10 cellular contexts compared by ENCODE assay signal in genomic region chr7:43838201-43838659, GRCh38. TPM values are rescaled to one million over a fixed set of nuclear protein-coding genes. Genes with fewer than 3 reads are reported as not detected.
DNase-seq lines count a peak whose midpoint lies in the region; ATAC-seq, FAIRE-seq and TF ChIP-seq lines count a peak whose summit lies in the region.
"Had no signal": no experiment of that assay in that cellular context is flagged by ENCODE, and none has a peak within 500 bp of the region (broad histone marks: within the 10 kb centered on the region; RNA-seq: fewer than 3 reads in every experiment).

No MANE protein-coding gene starts in this region.

- H3K27me3 ChIP-seq in GM12878 (replicated peaks in 1 of 2; ENCODE audit: control insufficient read depth in 2 of 2, insufficient read depth in 2 of 2, low read length in 1 of 2) (no peaks in the 10 kb centered on the region), mucosa of stomach (ENCODE audit: control insufficient read depth, insufficient read depth, low read length) (no peaks in the 10 kb centered on the region), uterus (no peaks in the 10 kb centered on the region)

- in situ Hi-C loops in GM12878 (cut with MboI), result loop anchor here (5.0 to 25.0 kb wide), 5 partner anchors 116 to 1901 kb away; partner anchors contain the start of genes MRPL32, PSMA2 and STK17A

- peaks cover 8% of the 10 kb centered on the region; the same call in 2 of the 3 replicates for H3K9me3 ChIP-seq in GM12878 (replicated peaks; ENCODE audit: control insufficient read depth, insufficient read depth, low read length)
- H3K9me3 ChIP-seq in mucosa of stomach (ENCODE audit: control insufficient read depth, low read length), result no peaks in the 10 kb centered on the region
- no peaks in the 10 kb centered on the region for H3K9me3 ChIP-seq in uterus

- H3K27ac Mint-ChIP-seq in activated T-cell treated with anti-CD3 and anti-CD28 coated beads, Interleukin-2, amount 50 U/mL, for 72 hours, result no peak overlapping the region

- H3K9me3 Mint-ChIP-seq in activated T-cell treated with anti-CD3 and anti-CD28 coated beads, Interleukin-2, amount 50 U/mL, for 72 hours, result peaks cover 0 to 1% of the 10 kb centered on the region in 2 donors

- DNase-seq in activated T-cell treated with anti-CD3 and anti-CD28 coated beads, Interleukin-2, amount 50 U/mL, for 72 hours, result no peak
- no peak for DNase-seq in activated T-cell treated with anti-CD3 and anti-CD28 coated beads, Interleukin-2, amount 50 U/mL, for 1 hour
- no peak for DNase-seq in GM12878 (ENCODE audit: low read depth, low spot score)
- no peak for DNase-seq in uterus

- H3K27ac ChIP-seq in GM12878 (ENCODE audit: control insufficient read depth, insufficient read depth), result no peak overlapping the region
- H3K27ac ChIP-seq in uterus, result peak overlapping the region; percentile 50 to 72
- H3K27ac ChIP-seq: HL-60, VCaP had no signal

- H3K36me3 ChIP-seq in GM12878 (ENCODE audit: control insufficient read depth in 2 of 2, insufficient read depth in 2 of 2, low read length in 1 of 2) (no peaks in the 10 kb centered on the region), mucosa of stomach (ENCODE audit: control insufficient read depth, insufficient read depth, low read length) (no peaks in the 10 kb centered on the region), uterus (no peaks in the 10 kb centered on the region)

- H3K4me3 Mint-ChIP-seq in activated T-cell treated with anti-CD3 and anti-CD28 coated beads, Interleukin-2, amount 50 U/mL, for 72 hours, result peak overlapping the region; percentile 61 to 72

- H3K27me3 Mint-ChIP-seq in activated T-cell treated with anti-CD3 and anti-CD28 coated beads, Interleukin-2, amount 50 U/mL, for 72 hours (ENCODE audit: low read depth), result no peaks in the 10 kb centered on the region

- TF ChIP-seq CTCF in GM12878 (IDR thresholded peaks at IDR 0.05 in 2 of 3, conservative IDR thresholded peaks at IDR 0.05 in 1 of 3; ENCODE audit: control insufficient read depth in 2 of 3, extremely low read depth in 1 of 3, insufficient read depth in 1 of 3, low read depth in 3 of 3, low read length in 3 of 3), result no peak
- no peak for TF ChIP-seq CTCF in uterus (IDR thresholded peaks at IDR 0.05)

- peak overlapping the region; percentile 99 for H2AFZ ChIP-seq in GM12878 (ENCODE audit: control insufficient read depth, low read depth, low read length)

- RAD21 ChIA-PET in GM12878 (lab: Charles Lee; ENCODE audit: unreplicated experiment), result interaction anchor here (0.8 to 4.4 kb wide), 30 partner anchors 10 to 1861 kb away, joined by 3 to 120 read pairs (median 6); partner anchors contain the start of genes BLVRA, MRPS24 and STK17A

- 79% methylated on average over 9 of the region's 9 CpGs for WGBS in GM12878 (ENCODE audit: insufficient coverage, insufficient replicate concordance, low lambda C conversion rate, missing lambda C conversion rate)

- no peak for TF ChIP-seq RAD21 in GM12878 (IDR thresholded peaks at IDR 0.05; ENCODE audit: insufficient read depth, low read depth, low read length)

- H3K9ac ChIP-seq in GM12878 (ENCODE audit: control insufficient read depth, insufficient read depth, low read length), result peak overlapping the region; percentile 64
- H3K9ac ChIP-seq in mucosa of stomach (ENCODE audit: low read length), result peak overlapping the region; percentile 33

- H3K4me1 Mint-ChIP-seq in activated T-cell treated with anti-CD3 and anti-CD28 coated beads, Interleukin-2, amount 50 U/mL, for 72 hours (ENCODE audit: low read depth), result peaks cover 15% of the 10 kb centered on the region

- intact Hi-C loops in GM12878 (cut with micrococcal nuclease; ENCODE audit: unreplicated experiment), result loop anchor here (2.0 to 5.0 kb wide), 8 partner anchors 75 to 1896 kb away; partner anchors contain the start of genes COA1 and STK17A
- intact Hi-C loops in uterus (cut with DNase I; ENCODE audit: low total_unique reads), result loop anchor here (10.0 kb wide), 1 partner anchor 253 kb away; the partner anchor contains the start of gene STK17A

- CTCF ChIA-PET in GM12878 (lab: Yijun Ruan, JAX), result interaction anchor here (0.6 to 8.1 kb wide), 59 partner anchors 8 to 909 kb away, joined by 3 to 214 read pairs (median 5); partner anchors contain the start of genes BLVRA, COA1 and STK17A

- H3K36me3 Mint-ChIP-seq in activated T-cell treated with anti-CD3 and anti-CD28 coated beads, Interleukin-2, amount 50 U/mL, for 72 hours (ENCODE audit: insufficient read depth in 2 of 2), result peaks cover 2 to 3% of the 10 kb centered on the region in 2 donors

- POLR2A ChIA-PET in GM12878 (lab: Charles Lee), result interaction anchor here (0.6 to 1.8 kb wide), 10 partner anchors 29 to 524 kb away, joined by 3 to 6 read pairs (median 4); partner anchors contain the start of genes COA1 and STK17A

- peak overlapping the region; percentile 75 for H3K4me2 ChIP-seq in GM12878 (ENCODE audit: control insufficient read depth, insufficient read depth)

- no peak for TF ChIP-seq EP300 in GM12878 (IDR thresholded peaks at IDR 0.05; ENCODE audit: borderline replicate concordance in 1 of 2, control insufficient read depth in 1 of 2, low read depth in 2 of 2, low read length in 2 of 2)

- no TSS peak for BruUV-seq in GM12878 (replicated peaks; lab: Mats Ljungman, UMichigan)

- ATAC-seq in activated T-cell treated with anti-CD3 and anti-CD28 coated beads, Interleukin-2, amount 50 U/mL, for 72 hours (replicated peaks in 1 of 2), result no peak
- ATAC-seq in GM12878, result no peak
- ATAC-seq in HG03439 (IDR thresholded peaks at IDR 0.05; ENCODE audit: unreplicated experiment), result no peak
- no peak for ATAC-seq in HG02970 (IDR thresholded peaks at IDR 0.05; ENCODE audit: low FRiP score, unreplicated experiment)
- ATAC-seq in GM19023 (IDR thresholded peaks at IDR 0.05; ENCODE audit: unreplicated experiment), result no peak

- H4K20me1 ChIP-seq in GM12878 (ENCODE audit: control insufficient read depth, insufficient read depth), result no peaks in the 10 kb centered on the region

- no peaks in the 10 kb centered on the region for H3K79me2 ChIP-seq in GM12878 (ENCODE audit: control insufficient read depth, insufficient read depth, low read length)

- SMC1A ChIA-PET in GM12878 (lab: Charles Lee; ENCODE audit: uncharacterized antibody, unreplicated experiment), result interaction anchor here (0.6 to 6.4 kb wide), 36 partner anchors 9 to 959 kb away, joined by 3 to 121 read pairs (median 5); partner anchors contain the start of genes COA1 and STK17A

- TF ChIP-seq POLR2A in GM12878 (IDR thresholded peaks at IDR 0.05; ENCODE audit: low read depth, low read length) (no peak), uterus (IDR thresholded peaks at IDR 0.05) (no peak)

- FAIRE-seq in GM12878 (lab: Jason Lieb, UNC), result no peak

- H3K4me3 ChIP-seq in GM12878 (no peak overlapping the region; the same call in 1 of the 2 replicates), mucosa of stomach (ENCODE audit: low read length) (no peak overlapping the region), uterus (no peak overlapping the region)

- H3K4me1 ChIP-seq in GM12878 (ENCODE audit: control insufficient read depth, insufficient read depth, low read length) (peaks cover 4% of the 10 kb centered on the region; the same call in 1 of the 2 replicates), mucosa of stomach (ENCODE audit: control insufficient read depth, insufficient read depth, low read length) (peaks cover 6% of the 10 kb centered on the region), uterus (no peaks in the 10 kb centered on the region)

TF ChIP-seq in GM12878, 131 proteins besides CTCF, POLR2A, EP300 and RAD21:
- TF ChIP-seq CREB1 (IDR thresholded peaks at IDR 0.05; ENCODE audit: low read depth), result 0 out of 2 replicates have a peak, but pooled peaks have one; percentile 1
- no peak for TF ChIP-seq FOXK2 (IDR thresholded peaks at IDR 0.05)
- TF ChIP-seq MTA2 (IDR thresholded peaks at IDR 0.05; ENCODE audit: low read depth), result 0 out of 2 replicates have a peak, but pooled peaks have one; percentile 7
- TF ChIP-seq, protein P1, sequence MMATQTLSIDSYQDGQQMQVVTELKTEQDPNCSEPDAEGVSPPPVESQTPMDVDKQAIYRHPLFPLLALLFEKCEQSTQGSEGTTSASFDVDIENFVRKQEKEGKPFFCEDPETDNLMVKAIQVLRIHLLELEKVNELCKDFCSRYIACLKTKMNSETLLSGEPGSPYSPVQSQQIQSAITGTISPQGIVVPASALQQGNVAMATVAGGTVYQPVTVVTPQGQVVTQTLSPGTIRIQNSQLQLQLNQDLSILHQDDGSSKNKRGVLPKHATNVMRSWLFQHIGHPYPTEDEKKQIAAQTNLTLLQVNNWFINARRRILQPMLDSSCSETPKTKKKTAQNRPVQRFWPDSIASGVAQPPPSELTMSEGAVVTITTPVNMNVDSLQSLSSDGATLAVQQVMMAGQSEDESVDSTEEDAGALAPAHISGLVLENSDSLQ (IDR thresholded peaks at IDR 0.05), result peak; percentile 42; the same call in 1 of the 2 replicates

RNA-seq across cellular contexts. Expression of gene MRPS24, which starts 31.1 kb away (rescaled TPM):
- total RNA-seq in activated T-cell treated with anti-CD3 and anti-CD28 coated beads, Interleukin-2, amount 50 U/mL, for 72 hours, result 100 to 1,000 TPM in 1 of 2 donors, 10 to 100 TPM in 1; 82.7 to 100 TPM
- 17.5 and 18.2 TPM in 2 replicates for total RNA-seq in GM12878 (2013; cell fraction: nucleolus; rRNA removed)
- 94.8 and 111 TPM in 2 replicates for total RNA-seq in GM12878 (2014; rRNA removed)
- total RNA-seq in GM12878 (2014; rRNA removed; fragmentation: Illumina TruSeq; extraction: Trizol), result 62.0 and 72.1 TPM in 2 replicates
- 123 and 127 TPM in 2 replicates for total RNA-seq in GM12878 (2021)
- polyA plus RNA-seq in GM12878 (2011; ENCODE audit: low read depth), result 102 TPM
- polyA plus RNA-seq in GM12878 (2011; rRNA removed), result 97.2 and 123 TPM in 2 replicates
- polyA plus RNA-seq in GM12878 (2011; cell fraction: cytosol; rRNA removed), result 282 and 289 TPM in 2 replicates
- polyA plus RNA-seq in GM12878 (2011; cell fraction: nucleus; rRNA removed), result 131 and 143 TPM in 2 replicates
- polyA plus RNA-seq in GM12878 (2012), result 114 and 132 TPM in 2 replicates
- polyA plus RNA-seq in GM12878 (2014; fragmentation: Illumina TruSeq; extraction: Trizol), result 74.4 and 90.1 TPM in 2 replicates
- 10 to 100 TPM; 27.6 to 97.4 TPM for polyA plus RNA-seq in GM12878 (2014; fragmentation: Nextera tagmentation; extraction: Ambion mirVana)
- 100 and 125 TPM in 2 replicates for polyA plus RNA-seq in GM12878 (2014; rRNA removed)
- polyA plus RNA-seq in GM12878 (2016; fragmentation: Nextera tagmentation; extraction: Ambion mirVana), result 100 to 1,000 TPM; 161 to 164 TPM
- 55.2 and 90.2 TPM in 2 replicates for polyA minus RNA-seq in GM12878 (2011; rRNA and poly(A)+ RNA removed)
- polyA minus RNA-seq in GM12878 (2011; cell fraction: cytosol; rRNA and poly(A)+ RNA removed), result 42.9 and 44.4 TPM in 2 replicates
- polyA minus RNA-seq in GM12878 (2011; cell fraction: nucleus; rRNA and poly(A)+ RNA removed), result 12.6 and 18.8 TPM in 2 replicates
- total RNA-seq in uterus, result 100 to 1,000 TPM in 2 of 4 donors, 10 to 100 TPM in 2; 34.2 to 134 (median 91.1) TPM
